Comparison of ENCODE assay signal across 8 cellular contexts in the genomic region with DNA sequence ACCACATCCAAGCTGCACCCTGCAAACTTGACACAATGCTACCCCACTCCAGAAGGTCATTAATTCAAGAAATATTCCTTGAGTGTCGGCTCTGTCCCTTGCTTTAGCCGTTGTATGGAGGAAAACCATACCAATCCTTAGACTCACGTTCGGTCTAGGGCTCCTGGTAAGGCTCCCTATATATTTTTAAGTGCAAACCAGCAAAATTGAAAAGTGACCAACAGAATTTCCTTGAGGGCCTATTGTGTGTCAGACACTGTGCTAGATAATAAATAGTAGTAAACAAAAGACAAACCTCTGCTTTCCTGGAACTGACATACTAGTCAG. TPM values are rescaled to one million over a fixed set of nuclear protein-coding genes. Genes with fewer than 3 reads are reported as not detected.
DNase-seq lines count a peak whose midpoint lies in the region; ATAC-seq, FAIRE-seq and TF ChIP-seq lines count a peak whose summit lies in the region.

No MANE protein-coding gene starts in this region.

- H3K4me3 ChIP-seq in heart left ventricle = peak overlapping the region; percentile 45 to 100 (median 90)
- peak overlapping the region; percentile 85; the same call in 1 of the 2 replicates for H3K4me3 ChIP-seq in GM12878
- H3K4me3 ChIP-seq in lung = no peak overlapping the region
- peak overlapping the region in 3 of 4 donors; percentile 91 to 98 (median 92) for H3K4me3 ChIP-seq in upper lobe of left lung

- H3K9ac ChIP-seq in GM12878 (ENCODE audit: control insufficient read depth, insufficient read depth, low read length) = peak overlapping the region; percentile 11; the same call in 1 of the 2 replicates

- intact Hi-C loops in heart left ventricle (cut with DNase I) = loop anchor here in 1 of 10 donors (5.0 kb wide), 1 partner anchor 162 kb away; the partner anchor contains the start of gene MT1X
- intact Hi-C loops in left cardiac atrium (cut with DNase I) = no loop called here
- intact Hi-C loops in GM12878 (cut with micrococcal nuclease; ENCODE audit: unreplicated experiment) = no loop called here

- H3K36me3 ChIP-seq in heart left ventricle = no peaks in the 10 kb centered on the region
- H3K36me3 ChIP-seq in GM12878 (ENCODE audit: control insufficient read depth in 2 of 2, insufficient read depth in 2 of 2, low read length in 1 of 2) = no peaks in the 10 kb centered on the region
- no peaks in the 10 kb centered on the region for H3K36me3 ChIP-seq in lung (ENCODE audit: control insufficient read depth in 2 of 2, insufficient read depth in 2 of 2, low read length in 2 of 2)
- no peaks in the 10 kb centered on the region for H3K36me3 ChIP-seq in upper lobe of left lung

- H3K9me3 ChIP-seq in heart left ventricle (no peaks in the 10 kb centered on the region), GM12878 (replicated peaks; ENCODE audit: control insufficient read depth, insufficient read depth, low read length) (no peaks in the 10 kb centered on the region; the same call in 2 of the 3 replicates), lung (ENCODE audit: control insufficient read depth in 2 of 2, insufficient read depth in 1 of 2, low read length in 1 of 2) (peaks cover 0 to 2% of the 10 kb centered on the region in 2 donors), upper lobe of left lung (no peaks in the 10 kb centered on the region)

- TF ChIP-seq EP300 in GM12878 (IDR thresholded peaks at IDR 0.05; ENCODE audit: borderline replicate concordance in 1 of 2, control insufficient read depth in 1 of 2, low read depth in 2 of 2, low read length in 2 of 2) (no peak), upper lobe of left lung (IDR thresholded peaks at IDR 0.05) (no peak)

- TF ChIP-seq RAD21 in GM12878 (IDR thresholded peaks at IDR 0.05; ENCODE audit: insufficient read depth, low read depth, low read length) = no peak

- peak overlapping the region; percentile 52 for H3K4me2 ChIP-seq in GM12878 (ENCODE audit: control insufficient read depth, insufficient read depth)

- no peak for TF ChIP-seq CTCF in heart left ventricle (IDR thresholded peaks at IDR 0.05)
- TF ChIP-seq CTCF in GM12878 (IDR thresholded peaks at IDR 0.05 in 2 of 3, conservative IDR thresholded peaks at IDR 0.05 in 1 of 3; ENCODE audit: control insufficient read depth in 2 of 3, extremely low read depth in 1 of 3, insufficient read depth in 1 of 3, low read depth in 3 of 3, low read length in 3 of 3) = no peak
- TF ChIP-seq CTCF in lung (IDR thresholded peaks at IDR 0.05; ENCODE audit: control extremely low read depth, extremely low read depth) = no peak
- TF ChIP-seq CTCF in upper lobe of left lung (IDR thresholded peaks at IDR 0.05) = no peak

- no peaks in the 10 kb centered on the region for H3K79me2 ChIP-seq in GM12878 (ENCODE audit: control insufficient read depth, insufficient read depth, low read length)

- in situ Hi-C loops in GM12878 (cut with MboI) = no loop called here

- FAIRE-seq in GM12878 (lab: Jason Lieb, UNC) = peak; percentile 23

- RAD21 ChIA-PET in GM12878 (lab: Charles Lee; ENCODE audit: unreplicated experiment) = no interaction called here

- SMC1A ChIA-PET in GM12878 (lab: Charles Lee; ENCODE audit: uncharacterized antibody, unreplicated experiment) = no interaction called here

- BruUV-seq in GM12878 (replicated peaks; lab: Mats Ljungman, UMichigan) = no TSS peak

- DNase-seq in heart left ventricle = no peak
- no peak for DNase-seq in left cardiac atrium
- no peak for DNase-seq in GM12878 (ENCODE audit: low read depth, low spot score)
- no peak for DNase-seq in lung (ENCODE audit: low spot score)
- no peak for DNase-seq in upper lobe of left lung
- no peak for DNase-seq in NCI-H774 (lab: John Stamatoyannopoulos, UW)
- no peak for DNase-seq in RKO (ENCODE audit: low spot score)

- CTCF ChIA-PET in GM12878 (lab: Yijun Ruan, JAX) = no interaction called here

- ATAC-seq in heart left ventricle (no peak), left cardiac atrium (no peak), GM12878 (no peak; the same call in 2 of the 3 replicates), lung (ENCODE audit: insufficient read depth, low FRiP score) (no peak), upper lobe of left lung (ENCODE audit: low FRiP score in 2 of 2) (no peak), HG03045 (IDR thresholded peaks at IDR 0.05; ENCODE audit: unreplicated experiment) (no peak)

- H3K27me3 ChIP-seq in heart left ventricle (no peaks in the 10 kb centered on the region), GM12878 (replicated peaks in 1 of 2; ENCODE audit: control insufficient read depth in 2 of 2, insufficient read depth in 2 of 2, low read length in 1 of 2) (no peaks in the 10 kb centered on the region), lung (ENCODE audit: control insufficient read depth, insufficient read depth) (no peaks in the 10 kb centered on the region), upper lobe of left lung (no peaks in the 10 kb centered on the region)

- peak overlapping the region; percentile 64 to 94 (median 87) for H3K27ac ChIP-seq in heart left ventricle
- no peak overlapping the region for H3K27ac ChIP-seq in GM12878 (ENCODE audit: control insufficient read depth, insufficient read depth)
- peak overlapping the region; percentile 89 to 95 for H3K27ac ChIP-seq in lung (ENCODE audit: low read depth in 1 of 2, low read length in 1 of 2)
- peak overlapping the region; percentile 77 to 93 (median 88) for H3K27ac ChIP-seq in upper lobe of left lung

- no peaks in the 10 kb centered on the region for H4K20me1 ChIP-seq in GM12878 (ENCODE audit: control insufficient read depth, insufficient read depth)

- POLR2A ChIA-PET in GM12878 (lab: Charles Lee) = no interaction called here

- WGBS in heart left ventricle, 4 donors = 25 to 42% (median 32%) methylated on average over 4 of the region's 4 CpGs
- 33% methylated on average over 4 of the region's 4 CpGs for WGBS in GM12878 (ENCODE audit: insufficient coverage, insufficient replicate concordance, low lambda C conversion rate, missing lambda C conversion rate)
- 23% methylated on average over 4 of the region's 4 CpGs for WGBS in lung, 2 donors
- WGBS in upper lobe of left lung, 2 donors = 21 to 33% methylated on average over 4 of the region's 4 CpGs

- TF ChIP-seq POLR2A in heart left ventricle (IDR thresholded peaks at IDR 0.05) (no peak), GM12878 (IDR thresholded peaks at IDR 0.05; ENCODE audit: low read depth, low read length) (no peak), upper lobe of left lung (IDR thresholded peaks at IDR 0.05) (no peak)

- peak overlapping the region; percentile 97 for H2AFZ ChIP-seq in GM12878 (ENCODE audit: control insufficient read depth, low read depth, low read length)

- peaks cover 0 to 46% (median 31%) of the 10 kb centered on the region in 12 donors for H3K4me1 ChIP-seq in heart left ventricle
- no peaks in the 10 kb centered on the region; the same call in 1 of the 2 replicates for H3K4me1 ChIP-seq in GM12878 (ENCODE audit: control insufficient read depth, insufficient read depth, low read length)
- H3K4me1 ChIP-seq in lung (ENCODE audit: control insufficient read depth in 2 of 2, insufficient read depth in 2 of 2, low read length in 2 of 2) = peaks cover 0 to 9% of the 10 kb centered on the region in 2 donors
- H3K4me1 ChIP-seq in upper lobe of left lung = peaks cover 12 to 24% (median 20%) of the 10 kb centered on the region in 4 donors

TF ChIP-seq in GM12878, 131 proteins besides CTCF, POLR2A, EP300 and RAD21 (continues in another document):
- no peak for TF ChIP-seq CREB1 (IDR thresholded peaks at IDR 0.05; ENCODE audit: low read depth)
- no peak for TF ChIP-seq DPF2 (IDR thresholded peaks at IDR 0.05)
- TF ChIP-seq POLR2AphosphoS5 (IDR thresholded peaks at IDR 0.05; ENCODE audit: low read length) = no peak

RNA-seq across cellular contexts. Expression of gene BBS2, which starts 0.4 kb away (rescaled TPM):
- total RNA-seq in heart left ventricle = 10 to 100 TPM; 31.2 to 76.2 (median 49.4) TPM
- 10 to 100 TPM; 12.2 to 24.6 TPM for polyA plus RNA-seq in heart left ventricle
- 10 to 100 TPM; 39.4 to 55.0 TPM for total RNA-seq in left cardiac atrium
- 48.6 and 53.6 TPM in 2 replicates for total RNA-seq in GM12878 (2013; cell fraction: nucleolus; rRNA removed)
- 12.5 and 17.6 TPM in 2 replicates for total RNA-seq in GM12878 (2014; rRNA removed)
- 16.3 and 16.5 TPM in 2 replicates for total RNA-seq in GM12878 (2014; rRNA removed; fragmentation: Illumina TruSeq; extraction: Trizol)
- 10.0 and 10.5 TPM in 2 replicates for total RNA-seq in GM12878 (2021)
- 9.3 TPM for polyA plus RNA-seq in GM12878 (2011; ENCODE audit: low read depth)
- polyA plus RNA-seq in GM12878 (2011; rRNA removed) = 38.3 and 49.5 TPM in 2 replicates
- 15.8 and 18.2 TPM in 2 replicates for polyA plus RNA-seq in GM12878 (2011; cell fraction: cytosol; rRNA removed)
- polyA plus RNA-seq in GM12878 (2011; cell fraction: nucleus; rRNA removed) = 53.6 and 56.8 TPM in 2 replicates
- 14.6 and 20.0 TPM in 2 replicates for polyA plus RNA-seq in GM12878 (2012)
- polyA plus RNA-seq in GM12878 (2014; fragmentation: Illumina TruSeq; extraction: Trizol) = 14.6 and 16.2 TPM in 2 replicates
- 1 to 10 TPM; 4.9 to 8.4 TPM for polyA plus RNA-seq in GM12878 (2014; fragmentation: Nextera tagmentation; extraction: Ambion mirVana)
- 13.2 and 17.1 TPM in 2 replicates for polyA plus RNA-seq in GM12878 (2014; rRNA removed)
- polyA plus RNA-seq in GM12878 (2016; fragmentation: Nextera tagmentation; extraction: Ambion mirVana) = 10 to 100 TPM; 18.9 to 24.6 TPM
- polyA minus RNA-seq in GM12878 (2011; rRNA and poly(A)+ RNA removed) = 13.4 and 32.1 TPM in 2 replicates
- polyA minus RNA-seq in GM12878 (2011; cell fraction: cytosol; rRNA and poly(A)+ RNA removed) = 11.6 and 12.6 TPM in 2 replicates
- 12.2 and 15.1 TPM in 2 replicates for polyA minus RNA-seq in GM12878 (2011; cell fraction: nucleus; rRNA and poly(A)+ RNA removed)
- total RNA-seq in lung = 10 to 100 TPM; 37.5 to 70.0 TPM
- polyA plus RNA-seq in lung = 10 to 100 TPM; 14.0 to 28.6 TPM
- total RNA-seq in upper lobe of left lung = 100 to 1,000 TPM in 1 of 6 donors, 10 to 100 TPM in 5; 27.5 to 188 (median 35.4) TPM

RNA-seq across cellular contexts. Expression of gene MT4, which starts 44.7 kb away (rescaled TPM):
- not detected for total RNA-seq in heart left ventricle
- polyA plus RNA-seq in heart left ventricle = not detected
- not detected for total RNA-seq in left cardiac atrium
- not detected in 2 replicates for total RNA-seq in GM12878 (2013; cell fraction: nucleolus; rRNA removed)
- not detected in 2 replicates for total RNA-seq in GM12878 (2014; rRNA removed)
- not detected in 2 replicates for total RNA-seq in GM12878 (2014; rRNA removed; fragmentation: Illumina TruSeq; extraction: Trizol)
- total RNA-seq in GM12878 (2021) = not detected in 2 replicates
- not detected for polyA plus RNA-seq in GM12878 (2011; ENCODE audit: low read depth)
- polyA plus RNA-seq in GM12878 (2011; rRNA removed) = not detected in 2 replicates
- polyA plus RNA-seq in GM12878 (2011; cell fraction: cytosol; rRNA removed) = not detected in 2 replicates
- polyA plus RNA-seq in GM12878 (2011; cell fraction: nucleus; rRNA removed) = not detected in 2 replicates
- not detected in 2 replicates for polyA plus RNA-seq in GM12878 (2012)
- polyA plus RNA-seq in GM12878 (2014; fragmentation: Illumina TruSeq; extraction: Trizol) = not detected in 2 replicates
- not detected for polyA plus RNA-seq in GM12878 (2014; fragmentation: Nextera tagmentation; extraction: Ambion mirVana)
- polyA plus RNA-seq in GM12878 (2014; rRNA removed) = not detected in 2 replicates
- polyA plus RNA-seq in GM12878 (2016; fragmentation: Nextera tagmentation; extraction: Ambion mirVana) = not detected
- not detected in 2 replicates for polyA minus RNA-seq in GM12878 (2011; rRNA and poly(A)+ RNA removed)
- not detected in 2 replicates for polyA minus RNA-seq in GM12878 (2011; cell fraction: cytosol; rRNA and poly(A)+ RNA removed)
- not detected in 2 replicates for polyA minus RNA-seq in GM12878 (2011; cell fraction: nucleus; rRNA and poly(A)+ RNA removed)
- total RNA-seq in lung = not detected
- polyA plus RNA-seq in lung = not detected
- total RNA-seq in upper lobe of left lung = not detected
